Comparison of ENCODE assay signal across 24 cellular contexts in the genomic region with DNA sequence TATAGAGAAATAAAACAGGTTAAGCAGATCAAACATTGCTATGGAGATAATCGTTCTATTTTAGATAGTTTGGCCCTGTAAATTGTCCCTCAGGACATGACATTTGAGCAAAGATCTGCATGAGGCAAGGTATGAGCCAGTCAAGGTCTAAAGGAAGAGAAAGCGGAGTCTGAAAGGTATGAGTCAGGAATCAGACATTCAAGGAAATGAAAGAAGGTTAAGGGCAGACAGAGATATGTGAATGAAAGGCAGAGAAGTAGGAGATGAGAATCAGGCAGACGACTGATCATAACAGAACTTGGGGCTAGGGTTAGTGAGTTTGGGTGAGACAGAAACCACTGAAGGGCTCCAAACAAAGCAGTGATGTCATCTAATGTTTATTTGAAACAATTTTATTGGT.
DNase-seq lines count a peak whose midpoint lies in the region; ATAC-seq and TF ChIP-seq lines count a peak whose summit lies in the region.
"Had no signal": no experiment of that assay in that cellular context is flagged by ENCODE, and none has a peak within 500 bp of the region (broad histone marks: within the 10 kb centered on the region; RNA-seq: fewer than 3 reads in every experiment).

No MANE protein-coding gene starts in this region.

- DNase-seq in mammary epithelial cell (peak; percentile 37), breast epithelium (ENCODE audit: low spot score in 2 of 2) (no peak), foreskin keratinocyte (peak; percentile 40 to 82), HPDE6-E6E7 (ENCODE audit: extremely low spot score) (no peak), endothelial cell (ENCODE audit: low spot score) (no peak), NCI-H1694 treated with DMSO at 0.1 percent for 48 hours (lab: John Stamatoyannopoulos, UW) (no peak)
- DNase-seq: CD8-positive, alpha-beta memory T cell; DMS 273 treated with DMSO at 0.1 percent for 48 hours; DMS79 treated with DMSO at 0.1 percent for 48 hours; NCI-H1048; NCI-H1417; NCI-H187; NCI-H524 treated with DMSO at 0.1 percent for 48 hours; NCI-H82; SIG-M5 had no signal

- intact Hi-C loops in mammary epithelial cell (cut with micrococcal nuclease) (no loop called here), breast epithelium (cut with DNase I; ENCODE audit: low total_unique reads) (no loop called here)

- H3K4me2 ChIP-seq in mammary epithelial cell (ENCODE audit: insufficient read depth, low read depth, low read length): no peak overlapping the region
- H3K4me2 ChIP-seq: KMS-11 had no signal

- in situ Hi-C loops in mammary epithelial cell (cut with MboI; ENCODE audit: low sequenced_read_pairs in 2 of 2): no loop called here

- peak; percentile 45 for ATAC-seq in activated T-helper 17 cell treated with anti-CD3 and anti-CD28 coated beads, Interleukin-2, amount 50 U/mL, for 72 hours (replicated peaks)
- ATAC-seq in foreskin keratinocyte: peak; percentile 92
- ATAC-seq in GM18873 (IDR thresholded peaks at IDR 0.05; ENCODE audit: low FRiP score, unreplicated experiment): no peak
- ATAC-seq: Panc1 had no signal

- no peaks in the 10 kb centered on the region for H3K4me1 ChIP-seq in mammary epithelial cell (ENCODE audit: insufficient read depth, low read length)
- H3K4me1 ChIP-seq in breast epithelium: peaks cover 0 to 5% of the 10 kb centered on the region in 2 donors
- peaks cover 9% of the 10 kb centered on the region for H3K4me1 ChIP-seq in foreskin keratinocyte

- H3K36me3 Mint-ChIP-seq in activated T-helper 17 cell treated with anti-CD3 and anti-CD28 coated beads, Interleukin-2, amount 50 U/mL, for 72 hours (ENCODE audit: low read depth): no peaks in the 10 kb centered on the region
- no peaks in the 10 kb centered on the region for H3K36me3 Mint-ChIP-seq in endothelial cell (ENCODE audit: low read depth, unreplicated experiment)
- H3K36me3 Mint-ChIP-seq: CD8-positive, alpha-beta memory T cell; IgD-negative memory B cell had no signal

- H3K27me3 Mint-ChIP-seq in activated T-helper 17 cell treated with anti-CD3 and anti-CD28 coated beads, Interleukin-2, amount 50 U/mL, for 72 hours: peaks cover 4% of the 10 kb centered on the region
- no peaks in the 10 kb centered on the region for H3K27me3 Mint-ChIP-seq in endothelial cell (ENCODE audit: unreplicated experiment)
- H3K27me3 Mint-ChIP-seq: CD8-positive, alpha-beta memory T cell had no signal

- no peaks in the 10 kb centered on the region for H3K79me2 ChIP-seq in mammary epithelial cell (ENCODE audit: insufficient read depth, low read length)

- H3K27ac ChIP-seq in mammary epithelial cell (ENCODE audit: insufficient read depth, low read depth, low read length): no peak overlapping the region
- H3K27ac ChIP-seq in breast epithelium: no peak overlapping the region
- H3K27ac ChIP-seq in foreskin keratinocyte: no peak overlapping the region
- H3K27ac ChIP-seq: 22Rv1, C4-2B, KMS-11, SK-N-MC had no signal

- H4K20me1 ChIP-seq in mammary epithelial cell (ENCODE audit: insufficient read depth, low read length): no peaks in the 10 kb centered on the region

- no peak overlapping the region for H2AFZ ChIP-seq in mammary epithelial cell (ENCODE audit: low read depth, low read length)

- H3K4me3 Mint-ChIP-seq in activated T-helper 17 cell treated with anti-CD3 and anti-CD28 coated beads, Interleukin-2, amount 50 U/mL, for 72 hours: no peak overlapping the region
- no peak overlapping the region for H3K4me3 Mint-ChIP-seq in endothelial cell (ENCODE audit: unreplicated experiment)
- H3K4me3 Mint-ChIP-seq: B cell; CD8-positive, alpha-beta memory T cell; IgD-negative memory B cell had no signal

- no peaks in the 10 kb centered on the region for H3K36me3 ChIP-seq in mammary epithelial cell (ENCODE audit: insufficient read depth, low read length)
- H3K36me3 ChIP-seq in breast epithelium: no peaks in the 10 kb centered on the region

- H3K27ac Mint-ChIP-seq in activated T-helper 17 cell treated with anti-CD3 and anti-CD28 coated beads, Interleukin-2, amount 50 U/mL, for 72 hours: no peak overlapping the region
- H3K27ac Mint-ChIP-seq in endothelial cell (ENCODE audit: unreplicated experiment): no peak overlapping the region
- H3K27ac Mint-ChIP-seq: B cell; CD8-positive, alpha-beta memory T cell; IgD-negative memory B cell had no signal

- H3K4me3 ChIP-seq in mammary epithelial cell (replicated peaks in 1 of 3; ENCODE audit: insufficient read depth in 1 of 3, low read depth in 2 of 3, low read length in 3 of 3) (no peak overlapping the region), breast epithelium (no peak overlapping the region)
- H3K4me3 ChIP-seq: SK-N-MC had no signal

- WGBS in mammary epithelial cell (ENCODE audit: low coverage, missing lambda C conversion rate): 41% methylated on average over 2 of the region's 3 CpGs

- no TSS peak for BruUV-seq in mammary epithelial cell (replicated peaks; lab: Mats Ljungman, UMichigan)

- TF ChIP-seq CTCF in mammary epithelial cell (conservative IDR thresholded peaks at IDR 0.05 in 1 of 2, IDR thresholded peaks at IDR 0.05 in 1 of 2; ENCODE audit: extremely low read depth in 1 of 2, insufficient read depth in 1 of 2, low read depth in 1 of 2, low read length in 2 of 2): no peak
- TF ChIP-seq CTCF in breast epithelium (IDR thresholded peaks at IDR 0.05): no peak
- no peak for TF ChIP-seq CTCF in foreskin keratinocyte (conservative IDR thresholded peaks at IDR 0.05)
- TF ChIP-seq CTCF in endothelial cell (IDR thresholded peaks at IDR 0.05; ENCODE audit: unreplicated experiment): no peak

- H3K9me3 ChIP-seq in mammary epithelial cell (replicated peaks; ENCODE audit: insufficient read depth, low read length) (no peaks in the 10 kb centered on the region), breast epithelium (no peaks in the 10 kb centered on the region)

- CTCF ChIA-PET in mammary epithelial cell (lab: Charles Lee; ENCODE audit: low non-redundant PET): no interaction called here

- H3K27me3 ChIP-seq in mammary epithelial cell (ENCODE audit: insufficient read depth, low read length): no peaks in the 10 kb centered on the region
- no peaks in the 10 kb centered on the region for H3K27me3 ChIP-seq in breast epithelium
- no peaks in the 10 kb centered on the region for H3K27me3 ChIP-seq in foreskin keratinocyte

- no peak overlapping the region for H3K9ac ChIP-seq in mammary epithelial cell (ENCODE audit: insufficient read depth, low read length)
- H3K9ac ChIP-seq: KMS-11 had no signal

- dilution Hi-C loops in mammary epithelial cell (cut with HindIII; ENCODE audit: low sequenced_read_pairs): no loop called here

- H3K9me3 Mint-ChIP-seq in activated T-helper 17 cell treated with anti-CD3 and anti-CD28 coated beads, Interleukin-2, amount 50 U/mL, for 72 hours: no peaks in the 10 kb centered on the region
- H3K9me3 Mint-ChIP-seq in endothelial cell (ENCODE audit: unreplicated experiment): no peaks in the 10 kb centered on the region
- H3K9me3 Mint-ChIP-seq: IgD-negative memory B cell had no signal

- TF ChIP-seq POLR2A in breast epithelium (IDR thresholded peaks at IDR 0.05): no peak

- H3K4me1 Mint-ChIP-seq in activated T-helper 17 cell treated with anti-CD3 and anti-CD28 coated beads, Interleukin-2, amount 50 U/mL, for 72 hours: no peaks in the 10 kb centered on the region
- peaks cover 10% of the 10 kb centered on the region for H3K4me1 Mint-ChIP-seq in endothelial cell (ENCODE audit: unreplicated experiment)
- H3K4me1 Mint-ChIP-seq: B cell; CD8-positive, alpha-beta memory T cell; IgD-negative memory B cell had no signal

Comparison
In these comparisons a context has a peak if more than half of its experiments do, and no peak if none do; other contexts are left out.
1. DNase-seq: peak in mammary epithelial cell (single experiment) and foreskin keratinocyte (2 of 2); none in breast epithelium (0 of 2), HPDE6-E6E7 (single experiment), endothelial cell (single experiment) and NCI-H1694 treated with DMSO at 0.1 percent for 48 hours (single experiment).